8 cellular contexts compared by ENCODE assay signal in genomic region chr5:134152173-134152832, GRCh38. TPM values are rescaled to one million over a fixed set of nuclear protein-coding genes. Genes with fewer than 3 reads are reported as not detected.
DNase-seq lines count a peak whose midpoint lies in the region; ATAC-seq and TF ChIP-seq lines count a peak whose summit lies in the region.
"Not testable (repeated sequence)": the region's sequence is repeated elsewhere in the genome, so short reads cannot be mapped to it uniquely, and the experiment has no call there.

No MANE protein-coding gene starts in this region.

- peaks cover 77% of the 10 kb centered on the region for H3K36me3 Mint-ChIP-seq in CD8-positive, alpha-beta T cell
- H3K36me3 Mint-ChIP-seq in activated CD4-positive, alpha-beta T cell treated with anti-CD3 and anti-CD28 coated beads, Interleukin-2, amount 10 ng/mL, durations not matched to agents 24 days and 14 days (ENCODE audit: low read depth), result peaks cover 53% of the 10 kb centered on the region
- peaks cover 45% of the 10 kb centered on the region for H3K36me3 Mint-ChIP-seq in activated naive CD4-positive, alpha-beta T cell treated with anti-CD3 and anti-CD28 coated beads for 36 hours (ENCODE audit: low read depth)
- peaks cover 96% of the 10 kb centered on the region for H3K36me3 Mint-ChIP-seq in effector memory CD8-positive, alpha-beta T cell (ENCODE audit: insufficient read depth)
- H3K36me3 Mint-ChIP-seq in osteocyte (ENCODE audit: unreplicated experiment), result peaks cover 32% of the 10 kb centered on the region

- TF ChIP-seq POLR2A in adrenal gland (IDR thresholded peaks at IDR 0.05), result not testable (repeated sequence)

- H3K4me1 ChIP-seq in CD8-positive, alpha-beta T cell (ENCODE audit: insufficient read depth, low read length), result peaks cover 52% of the 10 kb centered on the region
- peaks cover 4 to 37% of the 10 kb centered on the region in 2 donors for H3K4me1 ChIP-seq in adrenal gland (replicated peaks in 1 of 2)
- H3K4me1 ChIP-seq in upper lobe of right lung, result peaks cover 24% of the 10 kb centered on the region

- peaks cover 46% of the 10 kb centered on the region for H3K36me3 ChIP-seq in CD8-positive, alpha-beta T cell (ENCODE audit: insufficient read depth, low read length)
- H3K36me3 ChIP-seq in adrenal gland (replicated peaks in 1 of 2), result peaks cover 0 to 73% of the 10 kb centered on the region in 2 donors
- H3K36me3 ChIP-seq in upper lobe of right lung, result peaks cover 84% of the 10 kb centered on the region

- H3K4me3 Mint-ChIP-seq in CD8-positive, alpha-beta T cell; activated CD4-positive, alpha-beta T cell treated with anti-CD3 and anti-CD28 coated beads, Interleukin-2, amount 10 ng/mL, durations not matched to agents 24 days and 14 days; activated naive CD4-positive, alpha-beta T cell treated with anti-CD3 and anti-CD28 coated beads for 36 hours; osteocyte (ENCODE audit: unreplicated experiment): not testable (repeated sequence)
- peak overlapping the region in 1 of 2 donors; percentile 54 for H3K4me3 Mint-ChIP-seq in effector memory CD8-positive, alpha-beta T cell

- not testable (repeated sequence) for H3K27me3 ChIP-seq in CD8-positive, alpha-beta T cell (ENCODE audit: insufficient read depth, low read length); adrenal gland; upper lobe of right lung

- ATAC-seq in CD8-positive, alpha-beta T cell; effector memory CD8-positive, alpha-beta T cell (replicated peaks); left lobe of liver; upper lobe of right lung: not testable (repeated sequence)

- POLR2A ChIA-PET in CD8-positive, alpha-beta T cell (lab: Charles Lee), result interaction anchor here (0.9 to 16.0 kb wide), 8 partner anchors 9 to 159 kb away, joined by 3 to 185 read pairs (median 11); partner anchors contain the start of genes PPP2CA and SKP1

- H3K27ac Mint-ChIP-seq in CD8-positive, alpha-beta T cell, result peak overlapping the region; percentile 84
- H3K27ac Mint-ChIP-seq in activated CD4-positive, alpha-beta T cell treated with anti-CD3 and anti-CD28 coated beads, Interleukin-2, amount 10 ng/mL, durations not matched to agents 24 days and 14 days, result peak overlapping the region; percentile 8
- peak overlapping the region; percentile 80 for H3K27ac Mint-ChIP-seq in activated naive CD4-positive, alpha-beta T cell treated with anti-CD3 and anti-CD28 coated beads for 36 hours
- peak overlapping the region; percentile 83 to 88 for H3K27ac Mint-ChIP-seq in effector memory CD8-positive, alpha-beta T cell
- not testable (repeated sequence) for H3K27ac Mint-ChIP-seq in osteocyte (ENCODE audit: unreplicated experiment)

- not testable (repeated sequence) for H3K9me3 Mint-ChIP-seq in CD8-positive, alpha-beta T cell; activated CD4-positive, alpha-beta T cell treated with anti-CD3 and anti-CD28 coated beads, Interleukin-2, amount 10 ng/mL, durations not matched to agents 24 days and 14 days; activated naive CD4-positive, alpha-beta T cell treated with anti-CD3 and anti-CD28 coated beads for 36 hours; effector memory CD8-positive, alpha-beta T cell; osteocyte (ENCODE audit: unreplicated experiment)

- intact Hi-C loops in CD8-positive, alpha-beta T cell (cut with DNase I, micrococcal nuclease); activated CD4-positive, alpha-beta T cell treated with anti-CD3 and anti-CD28 coated beads, Interleukin-2, amount 10 ng/mL, durations not matched to agents 24 days and 14 days (cut with micrococcal nuclease); activated naive CD4-positive, alpha-beta T cell treated with anti-CD3 and anti-CD28 coated beads for 36 hours (cut with micrococcal nuclease); adrenal gland (cut with DNase I); upper lobe of right lung (cut with DNase I): not testable (repeated sequence)

- peaks cover 81% of the 10 kb centered on the region for H3K4me1 Mint-ChIP-seq in CD8-positive, alpha-beta T cell (ENCODE audit: low read depth)
- H3K4me1 Mint-ChIP-seq in activated CD4-positive, alpha-beta T cell treated with anti-CD3 and anti-CD28 coated beads, Interleukin-2, amount 10 ng/mL, durations not matched to agents 24 days and 14 days, result peaks cover 26% of the 10 kb centered on the region
- peaks cover 67% of the 10 kb centered on the region for H3K4me1 Mint-ChIP-seq in activated naive CD4-positive, alpha-beta T cell treated with anti-CD3 and anti-CD28 coated beads for 36 hours (ENCODE audit: low read depth)
- H3K4me1 Mint-ChIP-seq in effector memory CD8-positive, alpha-beta T cell (ENCODE audit: low read depth in 2 of 2), result peaks cover 21 to 40% of the 10 kb centered on the region in 2 donors
- H3K4me1 Mint-ChIP-seq in osteocyte (ENCODE audit: unreplicated experiment), result peaks cover 20% of the 10 kb centered on the region

- WGBS in adrenal gland, 4 donors, result 91 to 97% (median 94%) methylated on average over 15 of the region's 15 CpGs

- TF ChIP-seq CTCF in CD8-positive, alpha-beta T cell (IDR thresholded peaks at IDR 0.05); adrenal gland (IDR thresholded peaks at IDR 0.05); osteocyte (IDR thresholded peaks at IDR 0.05); upper lobe of right lung (IDR thresholded peaks at IDR 0.05): not testable (repeated sequence)

- CTCF ChIA-PET in CD8-positive, alpha-beta T cell (lab: Charles Lee), result interaction anchor here (0.8 to 29.2 kb wide), 6 partner anchors 9 to 137 kb away, joined by 3 to 773 read pairs (median 11); no protein-coding TSS in a partner anchor
- CTCF ChIA-PET in activated naive CD4-positive, alpha-beta T cell treated with anti-CD3 and anti-CD28 coated beads for 36 hours (lab: Charles Lee), result interaction anchor here (0.8 to 25.6 kb wide), 9 partner anchors 8 to 126 kb away, joined by 3 to 593 read pairs (median 7); no protein-coding TSS in a partner anchor

- not testable (repeated sequence) for H3K9me3 ChIP-seq in CD8-positive, alpha-beta T cell (ENCODE audit: low read length); adrenal gland (replicated peaks in 1 of 3); upper lobe of right lung

- not testable (repeated sequence) for H3K27ac ChIP-seq in CD8-positive, alpha-beta T cell (ENCODE audit: low read depth, low read length); upper lobe of right lung
- H3K27ac ChIP-seq in adrenal gland, result peak overlapping the region in 3 of 5 donors; percentile 1 to 67 (median 39)

- H3K27me3 Mint-ChIP-seq in CD8-positive, alpha-beta T cell (ENCODE audit: low read depth); activated CD4-positive, alpha-beta T cell treated with anti-CD3 and anti-CD28 coated beads, Interleukin-2, amount 10 ng/mL, durations not matched to agents 24 days and 14 days; activated naive CD4-positive, alpha-beta T cell treated with anti-CD3 and anti-CD28 coated beads for 36 hours (ENCODE audit: low read depth); effector memory CD8-positive, alpha-beta T cell; osteocyte (ENCODE audit: unreplicated experiment): not testable (repeated sequence)

- not testable (repeated sequence) for H3K4me3 ChIP-seq in CD8-positive, alpha-beta T cell (ENCODE audit: low read depth, low read length); adrenal gland; upper lobe of right lung

- not testable (repeated sequence) for DNase-seq in CD8-positive, alpha-beta T cell; activated naive CD4-positive, alpha-beta T cell treated with anti-CD3 and anti-CD28 coated beads for 36 hours; effector memory CD8-positive, alpha-beta T cell
- DNase-seq in activated CD4-positive, alpha-beta T cell treated with anti-CD3 and anti-CD28 coated beads, Interleukin-2, amount 10 ng/mL, durations not matched to agents 24 days and 14 days, result peak; percentile 49
- DNase-seq in adrenal gland, result peak in 2 of 7 donors; percentile 20 to 48
- DNase-seq in left lobe of liver (ENCODE audit: low spot score), result peak; percentile 15
- DNase-seq in osteocyte (ENCODE audit: extremely low spot score, unreplicated experiment), result peak; percentile 46
- peak; percentile 21 for DNase-seq in upper lobe of right lung

RNA-seq across cellular contexts. Expression of gene SKP1, which starts 24.4 kb away (rescaled TPM):
- 100 to 1,000 TPM; 290 to 301 TPM for total RNA-seq in CD8-positive, alpha-beta T cell
- total RNA-seq in activated CD4-positive, alpha-beta T cell treated with anti-CD3 and anti-CD28 coated beads, Interleukin-2, amount 10 ng/mL, durations not matched to agents 24 days and 14 days, result 266 and 289 TPM in 2 replicates
- total RNA-seq in activated naive CD4-positive, alpha-beta T cell treated with anti-CD3 and anti-CD28 coated beads for 36 hours, result 100 to 1,000 TPM; 307 to 309 TPM
- total RNA-seq in adrenal gland (100 to 1,000 TPM; 262 to 522 (median 377) TPM), left lobe of liver (117 TPM), osteocyte (320 and 333 TPM in 2 replicates), upper lobe of right lung (234 TPM)
- polyA plus RNA-seq in adrenal gland, result 1,000 to 10,000 TPM in 1 of 3 donors, 100 to 1,000 TPM in 2; 121 to 1,485 (median 274) TPM

RNA-seq across cellular contexts. Expression of gene TCF7, which starts 37.8 kb away (rescaled TPM):
- total RNA-seq in CD8-positive, alpha-beta T cell, result 100 to 1,000 TPM; 517 to 538 TPM
- total RNA-seq in activated CD4-positive, alpha-beta T cell treated with anti-CD3 and anti-CD28 coated beads, Interleukin-2, amount 10 ng/mL, durations not matched to agents 24 days and 14 days, result 112 and 113 TPM in 2 replicates
- 10 to 100 TPM; 87.9 to 92.3 TPM for total RNA-seq in activated naive CD4-positive, alpha-beta T cell treated with anti-CD3 and anti-CD28 coated beads for 36 hours
- total RNA-seq in adrenal gland (1 to 10 TPM; 6.2 to 9.6 (median 7.6) TPM), left lobe of liver (3.1 TPM), osteocyte (0.57 and 0.67 TPM in 2 replicates), upper lobe of right lung (7.0 TPM)
- 1 to 10 TPM; 3.9 to 5.4 (median 5.1) TPM for polyA plus RNA-seq in adrenal gland

Comparison
In these comparisons a context has a peak if more than half of its experiments do, and no peak if none do; other contexts are left out.
1. RNA of gene TCF7, which starts 37.8 kb away (total RNA-seq): 517 to 538 TPM in CD8-positive, alpha-beta T cell, 112 to 113 TPM in activated CD4-positive, alpha-beta T cell treated with anti-CD3 and anti-CD28 coated beads, Interleukin-2, amount 10 ng/mL, durations not matched to agents 24 days and 14 days and 87.9 to 92.3 TPM in activated naive CD4-positive, alpha-beta T cell treated with anti-CD3 and anti-CD28 coated beads for 36 hours; 6.2 to 9.6 TPM in adrenal gland, 7.0 TPM in upper lobe of right lung (single experiment), 3.1 TPM in left lobe of liver (single experiment) and 0.57 to 0.67 TPM in osteocyte; every median in the first group is over 4 times any median in the second.